1 cellular context compared by ENCODE assay signal in genomic region chr2:186382932-186383331, GRCh38.
TF ChIP-seq lines count a peak whose summit lies in the region.

No MANE protein-coding gene starts in this region.

TF ChIP-seq in HepG2, 621 proteins besides CTCF, POLR2A, EP300 and RAD21 (continued from another document and continues in another):
- TF ChIP-seq ZNF318 (CRISPR knock-in tag; IDR thresholded peaks at IDR 0.05) = no peak
- TF ChIP-seq ZNF639 (CRISPR knock-in tag; conservative IDR thresholded peaks at IDR 0.05) = no peak
- peak; percentile 61; the same call in 1 of the 2 replicates for TF ChIP-seq KLF11 (CRISPR knock-in tag; IDR thresholded peaks at IDR 0.05)
- no peak for TF ChIP-seq CAMTA2 (CRISPR knock-in tag; IDR thresholded peaks at IDR 0.05; ENCODE audit: borderline replicate concordance)
- TF ChIP-seq ZNF777 (CRISPR knock-in tag; IDR thresholded peaks at IDR 0.05) = no peak
- no peak for TF ChIP-seq ZNF841 (CRISPR knock-in tag; IDR thresholded peaks at IDR 0.05; ENCODE audit: borderline replicate concordance)
- TF ChIP-seq ZFY (CRISPR knock-in tag; IDR thresholded peaks at IDR 0.05) = no peak
- TF ChIP-seq LRRFIP1 (CRISPR knock-in tag; conservative IDR thresholded peaks at IDR 0.05) = no peak
- no peak for TF ChIP-seq ZNF615 (CRISPR knock-in tag; IDR thresholded peaks at IDR 0.05; ENCODE audit: borderline replicate concordance)
- TF ChIP-seq BRF2 (CRISPR knock-in tag; IDR thresholded peaks at IDR 0.05) = 0 out of 2 replicates have a peak, but pooled peaks have one; percentile 34
- TF ChIP-seq HNF1A (IDR thresholded peaks at IDR 0.05; ENCODE audit: low read depth) = peak; percentile 37; the same call in 1 of the 2 replicates
- peak; percentile 51; the same call in 1 of the 2 replicates for TF ChIP-seq HNF1A (CRISPR knock-in tag; IDR thresholded peaks at IDR 0.05; ENCODE audit: borderline replicate concordance)
- peak; percentile 90 for TF ChIP-seq ATF2 (CRISPR knock-in tag; IDR thresholded peaks at IDR 0.05)
- peak; percentile 84 for TF ChIP-seq KAT8 (CRISPR knock-in tag; IDR thresholded peaks at IDR 0.05)
- TF ChIP-seq HOXA5 (CRISPR knock-in tag; IDR thresholded peaks at IDR 0.05) = no peak
- TF ChIP-seq TRIM24 (CRISPR knock-in tag; IDR thresholded peaks at IDR 0.05) = peak; percentile 71; the same call in 1 of the 2 replicates
- TF ChIP-seq MYPOP (CRISPR knock-in tag; IDR thresholded peaks at IDR 0.05) = peak; percentile 38; the same call in 1 of the 2 replicates
- TF ChIP-seq ZNF569 (CRISPR knock-in tag; IDR thresholded peaks at IDR 0.05; ENCODE audit: borderline replicate concordance) = no peak
- 0 out of 2 replicates have a peak, but pooled peaks have one; percentile 71 for TF ChIP-seq KDM3A (CRISPR knock-in tag; IDR thresholded peaks at IDR 0.05; ENCODE audit: low read depth)
- TF ChIP-seq HOXA7 (CRISPR knock-in tag; IDR thresholded peaks at IDR 0.05) = no peak
- no peak for TF ChIP-seq ZNF296 (CRISPR knock-in tag; conservative IDR thresholded peaks at IDR 0.05)
- TF ChIP-seq PRDM10 (CRISPR knock-in tag; IDR thresholded peaks at IDR 0.05; ENCODE audit: low read depth) = 0 out of 2 replicates have a peak, but pooled peaks have one; percentile 30
- peak; percentile 89 for TF ChIP-seq MIXL1 (CRISPR knock-in tag; IDR thresholded peaks at IDR 0.05)
- no peak for TF ChIP-seq MTA3 (CRISPR knock-in tag; IDR thresholded peaks at IDR 0.05)
- TF ChIP-seq ZFP36L2 (CRISPR knock-in tag; IDR thresholded peaks at IDR 0.05) = no peak
- peak; percentile 63 for TF ChIP-seq MAFF (IDR thresholded peaks at IDR 0.05; ENCODE audit: low read depth, low read length)
